In the genomic region with DNA sequence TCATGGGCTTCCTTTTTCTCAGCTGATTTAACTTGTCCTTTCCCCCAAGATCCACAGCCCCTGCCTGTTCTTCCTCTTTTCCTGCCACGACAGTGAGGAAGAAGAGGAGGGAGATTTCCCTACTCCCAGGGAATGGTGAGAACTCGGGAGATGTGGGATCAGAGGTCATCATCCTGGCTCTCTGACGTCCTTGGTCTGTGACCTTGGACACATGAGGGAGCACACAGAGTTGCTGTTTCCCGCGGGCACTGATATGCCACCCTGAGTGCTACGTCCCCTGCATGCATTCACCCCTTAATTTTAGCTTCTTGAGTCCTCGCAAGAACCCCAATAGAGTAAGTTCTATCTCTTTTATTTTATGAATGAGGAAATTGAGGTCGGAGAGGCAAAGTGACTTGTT, we compare ENCODE assay signal across 3 cellular contexts.
TF ChIP-seq lines count a peak whose summit lies in the region.

No MANE protein-coding gene starts in this region.

TF ChIP-seq in A549, 52 proteins besides CTCF, POLR2A, EP300 and RAD21:
- TF ChIP-seq ZNF302 (CRISPR knock-in tag; IDR thresholded peaks at IDR 0.05): no peak
- TF ChIP-seq SMC3 (IDR thresholded peaks at IDR 0.05): no peak

TF ChIP-seq in K562, 482 proteins besides CTCF, POLR2A, EP300 and RAD21:
- TF ChIP-seq, protein P1, sequence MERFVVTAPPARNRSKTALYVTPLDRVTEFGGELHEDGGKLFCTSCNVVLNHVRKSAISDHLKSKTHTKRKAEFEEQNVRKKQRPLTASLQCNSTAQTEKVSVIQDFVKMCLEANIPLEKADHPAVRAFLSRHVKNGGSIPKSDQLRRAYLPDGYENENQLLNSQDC (CRISPR knock-in tag; IDR thresholded peaks at IDR 0.05): no peak
- no peak for TF ChIP-seq ELF1 (tag; IDR thresholded peaks at IDR 0.05)
- no peak for TF ChIP-seq ZNF384 (IDR thresholded peaks at IDR 0.05; ENCODE audit: low read depth, low read length)
- TF ChIP-seq ZNF561 (CRISPR knock-in tag; conservative IDR thresholded peaks at IDR 0.05): no peak
- TF ChIP-seq ZNF586 (CRISPR knock-in tag; conservative IDR thresholded peaks at IDR 0.05): no peak
- TF ChIP-seq FOXK1 (CRISPR knock-in tag; IDR thresholded peaks at IDR 0.05; ENCODE audit: borderline replicate concordance): no peak
- no peak for TF ChIP-seq KLF1 (tag; IDR thresholded peaks at IDR 0.05)
- no peak for TF ChIP-seq SP2 (IDR thresholded peaks at IDR 0.05; ENCODE audit: extremely low read depth, low read depth, low read length, poor library complexity, severe bottlenecking)
- no peak for TF ChIP-seq HLTF (IDR thresholded peaks at IDR 0.05)

TF ChIP-seq in HepG2, 621 proteins besides CTCF, POLR2A, EP300 and RAD21:
- TF ChIP-seq ZNF343 (CRISPR knock-in tag; IDR thresholded peaks at IDR 0.05): no peak
- TF ChIP-seq ZSCAN9 (CRISPR knock-in tag; IDR thresholded peaks at IDR 0.05; ENCODE audit: borderline replicate concordance): no peak
- TF ChIP-seq, protein P2, sequence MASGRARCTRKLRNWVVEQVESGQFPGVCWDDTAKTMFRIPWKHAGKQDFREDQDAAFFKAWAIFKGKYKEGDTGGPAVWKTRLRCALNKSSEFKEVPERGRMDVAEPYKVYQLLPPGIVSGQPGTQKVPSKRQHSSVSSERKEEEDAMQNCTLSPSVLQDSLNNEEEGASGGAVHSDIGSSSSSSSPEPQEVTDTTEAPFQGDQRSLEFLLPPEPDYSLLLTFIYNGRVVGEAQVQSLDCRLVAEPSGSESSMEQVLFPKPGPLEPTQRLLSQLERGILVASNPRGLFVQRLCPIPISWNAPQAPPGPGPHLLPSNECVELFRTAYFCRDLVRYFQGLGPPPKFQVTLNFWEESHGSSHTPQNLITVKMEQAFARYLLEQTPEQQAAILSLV (CRISPR knock-in tag; IDR thresholded peaks at IDR 0.05; ENCODE audit: borderline replicate concordance): no peak
- TF ChIP-seq ZNF564 (CRISPR knock-in tag; IDR thresholded peaks at IDR 0.05): no peak
- TF ChIP-seq ZFX (CRISPR knock-in tag; IDR thresholded peaks at IDR 0.05; ENCODE audit: low read depth): no peak
- TF ChIP-seq ZSCAN20 (CRISPR knock-in tag; IDR thresholded peaks at IDR 0.05; ENCODE audit: borderline replicate concordance): no peak
- no peak for TF ChIP-seq RFX3 (CRISPR knock-in tag; IDR thresholded peaks at IDR 0.05)
- no peak for TF ChIP-seq ZNF792 (CRISPR knock-in tag; IDR thresholded peaks at IDR 0.05)
- no peak for TF ChIP-seq MED1 (CRISPR knock-in tag; IDR thresholded peaks at IDR 0.05)
- no peak for TF ChIP-seq AKAP8 (CRISPR knock-in tag; IDR thresholded peaks at IDR 0.05)
- TF ChIP-seq KAT8 (CRISPR knock-in tag; IDR thresholded peaks at IDR 0.05): no peak
- no peak for TF ChIP-seq MYNN (CRISPR knock-in tag; IDR thresholded peaks at IDR 0.05; ENCODE audit: low read depth)
- no peak for TF ChIP-seq NFE2L2 (IDR thresholded peaks at IDR 0.05; ENCODE audit: low read length)
- no peak for TF ChIP-seq TSC22D2 (CRISPR knock-in tag; IDR thresholded peaks at IDR 0.05; ENCODE audit: borderline replicate concordance)
- TF ChIP-seq, protein P3, sequence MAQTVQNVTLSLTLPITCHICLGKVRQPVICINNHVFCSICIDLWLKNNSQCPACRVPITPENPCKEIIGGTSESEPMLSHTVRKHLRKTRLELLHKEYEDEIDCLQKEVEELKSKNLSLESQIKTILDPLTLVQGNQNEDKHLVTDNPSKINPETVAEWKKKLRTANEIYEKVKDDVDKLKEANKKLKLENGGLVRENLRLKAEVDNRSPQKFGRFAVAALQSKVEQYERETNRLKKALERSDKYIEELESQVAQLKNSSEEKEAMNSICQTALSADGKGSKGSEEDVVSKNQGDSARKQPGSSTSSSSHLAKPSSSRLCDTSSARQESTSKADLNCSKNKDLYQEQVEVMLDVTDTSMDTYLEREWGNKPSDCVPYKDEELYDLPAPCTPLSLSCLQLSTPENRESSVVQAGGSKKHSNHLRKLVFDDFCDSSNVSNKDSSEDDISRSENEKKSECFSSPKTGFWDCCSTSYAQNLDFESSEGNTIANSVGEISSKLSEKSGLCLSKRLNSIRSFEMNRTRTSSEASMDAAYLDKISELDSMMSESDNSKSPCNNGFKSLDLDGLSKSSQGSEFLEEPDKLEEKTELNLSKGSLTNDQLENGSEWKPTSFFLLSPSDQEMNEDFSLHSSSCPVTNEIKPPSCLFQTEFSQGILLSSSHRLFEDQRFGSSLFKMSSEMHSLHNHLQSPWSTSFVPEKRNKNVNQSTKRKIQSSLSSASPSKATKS (CRISPR knock-in tag; IDR thresholded peaks at IDR 0.05): no peak
- 0 out of 2 replicates have a peak, but pooled peaks have one; percentile 14 for TF ChIP-seq GATAD2A (CRISPR knock-in tag; IDR thresholded peaks at IDR 0.05)
- no peak for TF ChIP-seq ZNF878 (CRISPR knock-in tag; IDR thresholded peaks at IDR 0.05)
- no peak for TF ChIP-seq TBX2 (CRISPR knock-in tag; IDR thresholded peaks at IDR 0.05; ENCODE audit: borderline replicate concordance)
- no peak for TF ChIP-seq FOXM1 (CRISPR knock-in tag; IDR thresholded peaks at IDR 0.05)
- no peak for TF ChIP-seq SALL2 (CRISPR knock-in tag; IDR thresholded peaks at IDR 0.05)
- TF ChIP-seq ZNF225 (CRISPR knock-in tag; IDR thresholded peaks at IDR 0.05): no peak
- TF ChIP-seq, protein P4, sequence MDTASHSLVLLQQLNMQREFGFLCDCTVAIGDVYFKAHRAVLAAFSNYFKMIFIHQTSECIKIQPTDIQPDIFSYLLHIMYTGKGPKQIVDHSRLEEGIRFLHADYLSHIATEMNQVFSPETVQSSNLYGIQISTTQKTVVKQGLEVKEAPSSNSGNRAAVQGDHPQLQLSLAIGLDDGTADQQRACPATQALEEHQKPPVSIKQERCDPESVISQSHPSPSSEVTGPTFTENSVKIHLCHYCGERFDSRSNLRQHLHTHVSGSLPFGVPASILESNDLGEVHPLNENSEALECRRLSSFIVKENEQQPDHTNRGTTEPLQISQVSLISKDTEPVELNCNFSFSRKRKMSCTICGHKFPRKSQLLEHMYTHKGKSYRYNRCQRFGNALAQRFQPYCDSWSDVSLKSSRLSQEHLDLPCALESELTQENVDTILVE (CRISPR knock-in tag; IDR thresholded peaks at IDR 0.05): no peak
- TF ChIP-seq, protein P5, sequence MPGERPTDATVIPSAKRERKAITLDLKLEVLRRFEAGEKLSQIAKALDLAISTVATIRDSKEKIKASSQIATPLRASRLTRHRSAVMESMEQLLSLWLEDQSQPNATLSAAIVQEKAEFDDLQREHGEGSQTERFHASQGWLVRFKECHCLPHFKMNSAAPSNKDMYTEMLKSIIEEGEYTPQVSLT (CRISPR knock-in tag; IDR thresholded peaks at IDR 0.05; ENCODE audit: borderline replicate concordance, low read depth): no peak
- TF ChIP-seq, protein P6, sequence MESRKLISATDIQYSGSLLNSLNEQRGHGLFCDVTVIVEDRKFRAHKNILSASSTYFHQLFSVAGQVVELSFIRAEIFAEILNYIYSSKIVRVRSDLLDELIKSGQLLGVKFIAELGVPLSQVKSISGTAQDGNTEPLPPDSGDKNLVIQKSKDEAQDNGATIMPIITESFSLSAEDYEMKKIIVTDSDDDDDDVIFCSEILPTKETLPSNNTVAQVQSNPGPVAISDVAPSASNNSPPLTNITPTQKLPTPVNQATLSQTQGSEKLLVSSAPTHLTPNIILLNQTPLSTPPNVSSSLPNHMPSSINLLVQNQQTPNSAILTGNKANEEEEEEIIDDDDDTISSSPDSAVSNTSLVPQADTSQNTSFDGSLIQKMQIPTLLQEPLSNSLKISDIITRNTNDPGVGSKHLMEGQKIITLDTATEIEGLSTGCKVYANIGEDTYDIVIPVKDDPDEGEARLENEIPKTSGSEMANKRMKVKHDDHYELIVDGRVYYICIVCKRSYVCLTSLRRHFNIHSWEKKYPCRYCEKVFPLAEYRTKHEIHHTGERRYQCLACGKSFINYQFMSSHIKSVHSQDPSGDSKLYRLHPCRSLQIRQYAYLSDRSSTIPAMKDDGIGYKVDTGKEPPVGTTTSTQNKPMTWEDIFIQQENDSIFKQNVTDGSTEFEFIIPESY (CRISPR knock-in tag; IDR thresholded peaks at IDR 0.05): no peak
- no peak for TF ChIP-seq ZFP41 (CRISPR knock-in tag; IDR thresholded peaks at IDR 0.05; ENCODE audit: borderline replicate concordance)
- TF ChIP-seq, protein P7, sequence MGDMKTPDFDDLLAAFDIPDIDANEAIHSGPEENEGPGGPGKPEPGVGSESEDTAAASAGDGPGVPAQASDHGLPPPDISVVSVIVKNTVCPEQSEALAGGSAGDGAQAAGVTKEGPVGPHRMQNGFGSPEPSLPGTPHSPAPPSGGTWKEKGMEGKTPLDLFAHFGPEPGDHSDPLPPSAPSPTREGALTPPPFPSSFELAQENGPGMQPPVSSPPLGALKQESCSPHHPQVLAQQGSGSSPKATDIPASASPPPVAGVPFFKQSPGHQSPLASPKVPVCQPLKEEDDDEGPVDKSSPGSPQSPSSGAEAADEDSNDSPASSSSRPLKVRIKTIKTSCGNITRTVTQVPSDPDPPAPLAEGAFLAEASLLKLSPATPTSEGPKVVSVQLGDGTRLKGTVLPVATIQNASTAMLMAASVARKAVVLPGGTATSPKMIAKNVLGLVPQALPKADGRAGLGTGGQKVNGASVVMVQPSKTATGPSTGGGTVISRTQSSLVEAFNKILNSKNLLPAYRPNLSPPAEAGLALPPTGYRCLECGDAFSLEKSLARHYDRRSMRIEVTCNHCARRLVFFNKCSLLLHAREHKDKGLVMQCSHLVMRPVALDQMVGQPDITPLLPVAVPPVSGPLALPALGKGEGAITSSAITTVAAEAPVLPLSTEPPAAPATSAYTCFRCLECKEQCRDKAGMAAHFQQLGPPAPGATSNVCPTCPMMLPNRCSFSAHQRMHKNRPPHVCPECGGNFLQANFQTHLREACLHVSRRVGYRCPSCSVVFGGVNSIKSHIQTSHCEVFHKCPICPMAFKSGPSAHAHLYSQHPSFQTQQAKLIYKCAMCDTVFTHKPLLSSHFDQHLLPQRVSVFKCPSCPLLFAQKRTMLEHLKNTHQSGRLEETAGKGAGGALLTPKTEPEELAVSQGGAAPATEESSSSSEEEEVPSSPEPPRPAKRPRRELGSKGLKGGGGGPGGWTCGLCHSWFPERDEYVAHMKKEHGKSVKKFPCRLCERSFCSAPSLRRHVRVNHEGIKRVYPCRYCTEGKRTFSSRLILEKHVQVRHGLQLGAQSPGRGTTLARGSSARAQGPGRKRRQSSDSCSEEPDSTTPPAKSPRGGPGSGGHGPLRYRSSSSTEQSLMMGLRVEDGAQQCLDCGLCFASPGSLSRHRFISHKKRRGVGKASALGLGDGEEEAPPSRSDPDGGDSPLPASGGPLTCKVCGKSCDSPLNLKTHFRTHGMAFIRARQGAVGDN (CRISPR knock-in tag; IDR thresholded peaks at IDR 0.05): no peak
- TF ChIP-seq NR2F1 (CRISPR knock-in tag; IDR thresholded peaks at IDR 0.05): peak; percentile 52 to 55; a peak in 3 of 4 replicates
- no peak for TF ChIP-seq SAP130 (CRISPR knock-in tag; IDR thresholded peaks at IDR 0.05; ENCODE audit: low read depth)
- TF ChIP-seq ESRRA (CRISPR knock-in tag; IDR thresholded peaks at IDR 0.05; ENCODE audit: low read depth): peak; percentile 93
- TF ChIP-seq, protein P8, sequence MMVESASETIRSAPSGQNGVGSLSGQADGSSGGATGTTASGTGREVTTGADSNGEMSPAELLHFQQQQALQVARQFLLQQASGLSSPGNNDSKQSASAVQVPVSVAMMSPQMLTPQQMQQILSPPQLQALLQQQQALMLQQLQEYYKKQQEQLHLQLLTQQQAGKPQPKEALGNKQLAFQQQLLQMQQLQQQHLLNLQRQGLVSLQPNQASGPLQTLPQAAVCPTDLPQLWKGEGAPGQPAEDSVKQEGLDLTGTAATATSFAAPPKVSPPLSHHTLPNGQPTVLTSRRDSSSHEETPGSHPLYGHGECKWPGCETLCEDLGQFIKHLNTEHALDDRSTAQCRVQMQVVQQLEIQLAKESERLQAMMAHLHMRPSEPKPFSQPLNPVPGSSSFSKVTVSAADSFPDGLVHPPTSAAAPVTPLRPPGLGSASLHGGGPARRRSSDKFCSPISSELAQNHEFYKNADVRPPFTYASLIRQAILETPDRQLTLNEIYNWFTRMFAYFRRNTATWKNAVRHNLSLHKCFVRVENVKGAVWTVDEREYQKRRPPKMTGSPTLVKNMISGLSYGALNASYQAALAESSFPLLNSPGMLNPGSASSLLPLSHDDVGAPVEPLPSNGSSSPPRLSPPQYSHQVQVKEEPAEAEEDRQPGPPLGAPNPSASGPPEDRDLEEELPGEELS (CRISPR knock-in tag; IDR thresholded peaks at IDR 0.05): no peak
- TF ChIP-seq POGZ (CRISPR knock-in tag; IDR thresholded peaks at IDR 0.05): no peak
- TF ChIP-seq MBD4 (IDR thresholded peaks at IDR 0.05; ENCODE audit: borderline replicate concordance, low read length): no peak
- TF ChIP-seq RCOR2 (CRISPR knock-in tag; IDR thresholded peaks at IDR 0.05): no peak
- TF ChIP-seq HNF4A (CRISPR knock-in tag; IDR thresholded peaks at IDR 0.05): peak; percentile 42
- no peak for TF ChIP-seq NR2F6 (IDR thresholded peaks at IDR 0.05)
- peak; percentile 49; the same call in 1 of the 2 replicates for TF ChIP-seq NR2F6 (CRISPR knock-in tag; IDR thresholded peaks at IDR 0.05)
- TF ChIP-seq, protein P9, sequence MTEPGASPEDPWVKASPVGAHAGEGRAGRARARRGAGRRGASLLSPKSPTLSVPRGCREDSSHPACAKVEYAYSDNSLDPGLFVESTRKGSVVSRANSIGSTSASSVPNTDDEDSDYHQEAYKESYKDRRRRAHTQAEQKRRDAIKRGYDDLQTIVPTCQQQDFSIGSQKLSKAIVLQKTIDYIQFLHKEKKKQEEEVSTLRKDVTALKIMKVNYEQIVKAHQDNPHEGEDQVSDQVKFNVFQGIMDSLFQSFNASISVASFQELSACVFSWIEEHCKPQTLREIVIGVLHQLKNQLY (CRISPR knock-in tag; IDR thresholded peaks at IDR 0.05): no peak
- no peak for TF ChIP-seq CREM (IDR thresholded peaks at IDR 0.05)
- TF ChIP-seq CREM (CRISPR knock-in tag; IDR thresholded peaks at IDR 0.05): no peak
- no peak for TF ChIP-seq ZMYM2 (CRISPR knock-in tag; IDR thresholded peaks at IDR 0.05)
- TF ChIP-seq CEBPB (IDR thresholded peaks at IDR 0.05; ENCODE audit: borderline replicate concordance, low read depth, low read length): no peak
- TF ChIP-seq MBNL3 (CRISPR knock-in tag; conservative IDR thresholded peaks at IDR 0.05): no peak
